In the genomic region with DNA sequence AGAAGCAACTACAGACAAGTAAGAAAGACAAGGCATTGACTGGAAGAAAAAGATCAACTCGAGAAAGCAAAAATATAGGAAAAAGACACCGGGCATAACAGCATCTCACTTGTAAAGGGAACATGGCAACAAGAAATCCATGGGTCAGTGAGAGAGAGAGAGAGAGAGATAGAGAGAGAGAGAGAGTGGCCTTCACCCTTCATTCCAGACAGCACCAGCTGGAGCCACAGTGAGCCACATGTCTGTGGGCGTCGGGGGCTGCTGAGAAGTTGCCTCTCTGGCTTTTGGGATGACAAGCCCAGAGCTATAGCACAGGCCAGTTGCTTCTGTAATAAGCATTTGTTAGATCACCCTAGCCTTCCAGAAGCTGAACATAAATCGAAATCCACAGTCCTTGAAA, we compare ENCODE assay signal across 25 cellular contexts.
"Had no signal": no experiment of that assay in that cellular context is flagged by ENCODE, and none has a peak within 500 bp of the region (broad histone marks: within the 10 kb centered on the region; RNA-seq: fewer than 3 reads in every experiment).

No MANE protein-coding gene starts in this region.

- ATAC-seq: effector memory CD8-positive, alpha-beta T cell; left lung; mucosa of descending colon; naive thymus-derived CD8-positive, alpha-beta T cell; right lobe of liver; stimulated activated effector memory CD8-positive, alpha-beta T cell treated with anti-CD3 and anti-CD28 coated beads, Interleukin-12 subunit alpha, Interleukin-12 subunit beta, amount 100 ng/mL, for 72 hours; stimulated activated naive CD8-positive, alpha-beta T cell treated with anti-CD3 and anti-CD28 coated beads, Interleukin-15, Interleukin-2, amounts not matched to agents 100 U/mL and 50 U/mL, for 24 hours had no signal

- H3K27me3 Mint-ChIP-seq: type B pancreatic cell had no signal

- H3K36me3 ChIP-seq: left lung, right lobe of liver, tibial artery had no signal

- H3K9me3 Mint-ChIP-seq: effector memory CD8-positive, alpha-beta T cell; naive thymus-derived CD8-positive, alpha-beta T cell; stimulated activated effector memory CD8-positive, alpha-beta T cell treated with anti-CD3 and anti-CD28 coated beads, Interleukin-12 subunit alpha, Interleukin-12 subunit beta, amount 100 ng/mL, for 72 hours; type B pancreatic cell had no signal

- H3K9ac ChIP-seq: parathyroid adenoma had no signal

- H3K4me1 ChIP-seq: left lung, parathyroid adenoma, right lobe of liver, testis, tibial artery had no signal

- H3K27ac ChIP-seq: left lung, parathyroid adenoma, right lobe of liver, testis, tibial artery had no signal

- H3K4me3 Mint-ChIP-seq: effector memory CD8-positive, alpha-beta T cell; mesothelial cell of epicardium; naive thymus-derived CD8-positive, alpha-beta T cell; nephron progenitor cell; stimulated activated effector memory CD8-positive, alpha-beta T cell treated with anti-CD3 and anti-CD28 coated beads, Interleukin-12 subunit alpha, Interleukin-12 subunit beta, amount 100 ng/mL, for 72 hours; type B pancreatic cell had no signal

- H3K4me3 ChIP-seq: left lung, mucosa of descending colon, right lobe of liver, testis, tibial artery had no signal

- DNase-seq: cortex of kidney; effector memory CD8-positive, alpha-beta T cell; erythroblast; head of caudate nucleus; left lung; mesenchymal stem cell; mucosa of descending colon; naive thymus-derived CD8-positive, alpha-beta T cell; nephron progenitor cell; occipital lobe; right lobe of liver; stimulated activated CD4-positive, alpha-beta T cell treated with anti-CD3 and anti-CD28 coated beads, Interleukin-2, amount 100 ng/mL, for 24 hours; stimulated activated CD4-positive, alpha-beta T cell treated with anti-CD3 and anti-CD28 coated beads, Interleukin-4, amount 100 ng/mL, for 24 hours; stimulated activated naive CD8-positive, alpha-beta T cell treated with anti-CD3 and anti-CD28 coated beads, Interleukin-15, Interleukin-2, amounts not matched to agents 100 U/mL and 50 U/mL, for 24 hours; substantia nigra; testis; tibial artery had no signal

- H3K36me3 Mint-ChIP-seq: mesothelial cell of epicardium; naive thymus-derived CD8-positive, alpha-beta T cell; stimulated activated effector memory CD8-positive, alpha-beta T cell treated with anti-CD3 and anti-CD28 coated beads, Interleukin-12 subunit alpha, Interleukin-12 subunit beta, amount 100 ng/mL, for 72 hours; type B pancreatic cell had no signal

- H3K27ac Mint-ChIP-seq: effector memory CD8-positive, alpha-beta T cell; mesothelial cell of epicardium; naive thymus-derived CD8-positive, alpha-beta T cell; nephron progenitor cell; progenitor cell of endocrine pancreas; stimulated activated effector memory CD8-positive, alpha-beta T cell treated with anti-CD3 and anti-CD28 coated beads, Interleukin-12 subunit alpha, Interleukin-12 subunit beta, amount 100 ng/mL, for 72 hours; type B pancreatic cell had no signal

- H3K4me1 Mint-ChIP-seq: naive thymus-derived CD8-positive, alpha-beta T cell; stimulated activated effector memory CD8-positive, alpha-beta T cell treated with anti-CD3 and anti-CD28 coated beads, Interleukin-12 subunit alpha, Interleukin-12 subunit beta, amount 100 ng/mL, for 72 hours had no signal

- H3K27me3 ChIP-seq: left lung, right lobe of liver, testis had no signal

- H3K9me3 ChIP-seq: left lung, mucosa of descending colon, right lobe of liver, testis, tibial artery had no signal

- H3K79me2 ChIP-seq: parathyroid adenoma had no signal

- FAIRE-seq: endometrium, frontal cortex, keratinocyte had no signal

- H2AFZ ChIP-seq: parathyroid adenoma had no signal
